In the genomic region with DNA sequence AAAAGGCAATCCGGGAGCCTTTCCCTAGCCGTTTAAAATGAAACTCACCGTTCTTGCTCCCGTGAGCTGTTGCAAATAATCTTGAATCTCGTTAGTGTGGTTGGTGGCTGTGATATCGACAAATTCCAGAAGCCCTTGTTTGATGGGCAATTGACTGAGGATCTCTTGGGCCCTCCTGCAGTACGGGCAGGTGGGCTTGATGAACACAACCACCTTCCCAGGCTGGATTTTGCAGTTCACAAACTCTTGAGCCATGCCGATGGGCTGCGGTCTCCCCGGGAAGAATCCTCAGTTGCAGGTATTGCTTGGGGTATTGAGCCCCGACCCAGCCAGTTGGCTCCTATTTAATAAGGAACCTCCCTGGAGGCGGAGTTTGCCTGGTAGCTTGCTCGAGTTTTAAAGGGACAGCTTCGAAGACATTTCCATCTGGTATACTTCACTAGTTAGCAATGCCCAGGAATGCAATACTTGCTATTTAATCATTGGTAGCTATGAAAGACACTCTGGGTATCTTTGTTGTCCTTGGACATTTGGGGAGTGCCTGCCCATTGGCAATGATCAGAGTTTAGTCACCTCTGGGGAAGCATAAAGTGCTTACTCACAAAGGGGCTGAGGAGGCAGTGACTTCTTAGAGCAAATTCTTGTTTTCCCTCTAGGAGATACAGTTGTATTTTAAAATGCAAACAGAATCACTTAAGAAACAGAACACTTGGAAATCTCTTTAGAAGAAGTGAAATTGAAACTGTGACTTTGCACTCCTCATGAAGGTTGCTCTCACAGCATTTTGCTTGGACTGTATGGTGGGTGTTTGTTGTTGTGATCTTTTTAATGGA, we compare ENCODE assay signal across 8 cellular contexts. TPM values are rescaled to one million over a fixed set of nuclear protein-coding genes. Genes with fewer than 3 reads are reported as not detected.
DNase-seq lines count a peak whose midpoint lies in the region; ATAC-seq, FAIRE-seq and TF ChIP-seq lines count a peak whose summit lies in the region.

A gene with protein sequence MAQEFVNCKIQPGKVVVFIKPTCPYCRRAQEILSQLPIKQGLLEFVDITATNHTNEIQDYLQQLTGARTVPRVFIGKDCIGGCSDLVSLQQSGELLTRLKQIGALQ (minus strand): TSS at position 319 of the 833 bp plus-strand sequence. CDS start 64 bp downstream, at position 255.

- FAIRE-seq in HepG2 (lab: Jason Lieb, UNC) = peak; percentile 51

- peak within 1 kb of the TSS; percentile 86 to 97 for H3K9ac ChIP-seq in duodenal mucosa (ENCODE audit: low read depth in 1 of 2, low read length in 2 of 2)
- peak within 1 kb of the TSS; percentile 79 for H3K9ac ChIP-seq in HepG2 (ENCODE audit: insufficient read depth, low read depth, low read length)

- POLR2A ChIA-PET in A673 (lab: Charles Lee; ENCODE audit: low non-redundant PET) = interaction anchor here (0.6 kb wide), 1 partner anchor 840 kb away, joined by 4 read pairs; a partner anchor contains a TSS
- POLR2A ChIA-PET in HepG2 (lab: Yijun Ruan, JAX) = interaction anchor here (0.9 to 6.1 kb wide), 21 partner anchors 8 to 176 kb away, joined by 3 to 130 read pairs (median 12); a partner anchor contains a TSS

- H3K9me3 Mint-ChIP-seq in stimulated activated naive B cell treated with anti-CD40 and anti-IgM and Interleukin-4, amounts not matched to agents 10 μg/mL and 1 μg/mL and 100 μg/mL, for 72 hours = no peaks in the 10 kb centered on the region

- H3K36me3 Mint-ChIP-seq in stimulated activated naive B cell treated with anti-CD40 and anti-IgM and Interleukin-4, amounts not matched to agents 10 μg/mL and 1 μg/mL and 100 μg/mL, for 72 hours = no peaks in the 10 kb centered on the region

- H3K36me3 ChIP-seq in A673 (ENCODE audit: insufficient read depth, low read length, poor library complexity, severe bottlenecking) = no peaks in the 10 kb centered on the region
- H3K36me3 ChIP-seq in duodenal mucosa (ENCODE audit: control insufficient read depth in 1 of 2, insufficient read depth in 2 of 2, low read length in 2 of 2) = peaks cover 2 to 4% of the 10 kb centered on the region in 2 donors
- peaks cover 0 to 2% of the 10 kb centered on the region in 2 experiments; a peak in 2 of 5 replicates for H3K36me3 ChIP-seq in HepG2 (replicated peaks in 1 of 2; ENCODE audit: control insufficient read depth in 1 of 2, insufficient read depth in 2 of 2, low read length in 2 of 2)

- peak within 1 kb of the TSS; percentile 49 for H2AFZ ChIP-seq in HepG2 (ENCODE audit: low read length)

- TF ChIP-seq EP300 in HepG2 (IDR thresholded peaks at IDR 0.05; ENCODE audit: low read depth in 2 of 2, low read length in 2 of 2) (no peak), HepG2 (CRISPR knock-in tag; IDR thresholded peaks at IDR 0.05; ENCODE audit: borderline replicate concordance) (no peak)

- H3K27me3 Mint-ChIP-seq in stimulated activated naive B cell treated with anti-CD40 and anti-IgM and Interleukin-4, amounts not matched to agents 10 μg/mL and 1 μg/mL and 100 μg/mL, for 72 hours = no peaks in the 10 kb centered on the region

- no peak for TF ChIP-seq RAD21 in HepG2 (CRISPR knock-in tag; IDR thresholded peaks at IDR 0.05)

- H3K27ac Mint-ChIP-seq in stimulated activated naive B cell treated with anti-CD40 and anti-IgM and Interleukin-4, amounts not matched to agents 10 μg/mL and 1 μg/mL and 100 μg/mL, for 72 hours = peak within 1 kb of the TSS; percentile 93

- H3K4me1 ChIP-seq in A673 (ENCODE audit: insufficient read depth, low read length, poor library complexity, severe bottlenecking) (peaks cover 26% of the 10 kb centered on the region), duodenal mucosa (ENCODE audit: control insufficient read depth in 1 of 2, insufficient read depth in 2 of 2, low read length in 2 of 2) (peaks cover 59 to 74% of the 10 kb centered on the region in 2 donors), HepG2 (ENCODE audit: insufficient read depth, low read length) (peaks cover 87% of the 10 kb centered on the region)

- TF ChIP-seq CTCF in A673 (conservative IDR thresholded peaks at IDR 0.05; ENCODE audit: low read depth, low read length) = no peak
- no peak for TF ChIP-seq CTCF in GM12864 (IDR thresholded peaks at IDR 0.05; ENCODE audit: low read depth, low read length, missing control alignments)
- no peak for TF ChIP-seq CTCF in WI38 (IDR thresholded peaks at IDR 0.05; ENCODE audit: low read depth, low read length)
- no peak for TF ChIP-seq CTCF in HepG2 (CRISPR knock-in tag; IDR thresholded peaks at IDR 0.05)

- peaks cover 37 to 55% of the 10 kb centered on the region in 2 donors for H3K4me1 Mint-ChIP-seq in stimulated activated naive B cell treated with anti-CD40 and anti-IgM and Interleukin-4, amounts not matched to agents 10 μg/mL and 1 μg/mL and 100 μg/mL, for 72 hours

- H3K4me3 ChIP-seq in A673 (ENCODE audit: low read depth, low read length, poor library complexity, severe bottlenecking) (peak within 1 kb of the TSS; percentile 62), GM12864 (ENCODE audit: low read depth, low read length) (peak within 1 kb of the TSS; percentile 86), WI38 (ENCODE audit: low read depth, low read length) (peak within 1 kb of the TSS; percentile 92), duodenal mucosa (ENCODE audit: low read depth in 1 of 2, low read length in 2 of 2) (peak within 1 kb of the TSS; percentile 80 to 100), HepG2 (replicated peaks in 1 of 3; ENCODE audit: insufficient read depth in 1 of 3, low read depth in 2 of 3, low read length in 3 of 3) (peak within 1 kb of the TSS; percentile 66 to 86 (median 81))

- WGBS in HepG2 (ENCODE audit: low lambda C conversion rate) = 2% methylated on average over 6 of the region's 14 CpGs

- ATAC-seq in HG02763 (IDR thresholded peaks at IDR 0.05; ENCODE audit: unreplicated experiment) = peak; percentile 47
- peak; percentile 63 for ATAC-seq in HepG2
- ATAC-seq in stimulated activated naive B cell treated with anti-CD40 and anti-IgM and Interleukin-4, amounts not matched to agents 10 μg/mL and 1 μg/mL and 100 μg/mL, for 72 hours (replicated peaks) = peak; percentile 26 to 33

- peaks cover 48% of the 10 kb centered on the region for H3K79me2 ChIP-seq in HepG2 (ENCODE audit: insufficient read depth, low read length)

- CTCF ChIA-PET in A673 (lab: Charles Lee) = interaction anchor here (0.6 to 2.2 kb wide), 4 partner anchors 12 to 42 kb away, joined by 4 to 11 read pairs (median 7); no protein-coding TSS in a partner anchor
- CTCF ChIA-PET in HepG2 (lab: Yijun Ruan, JAX; ENCODE audit: low intra/inter-chr PET ratio, low total read pairs) = interaction anchor here (0.7 kb wide), 1 partner anchor 42 kb away, joined by 3 read pairs; no protein-coding TSS in a partner anchor

- no TSS peak for BruUV-seq in A673 (replicated peaks; lab: Mats Ljungman, UMichigan)
- no TSS peak for BruUV-seq in HepG2 (replicated peaks; lab: Mats Ljungman, UMichigan)

- H3K9me3 ChIP-seq in A673 (ENCODE audit: low read depth, low read length, poor library complexity, severe bottlenecking) = no peaks in the 10 kb centered on the region
- H3K9me3 ChIP-seq in duodenal mucosa (ENCODE audit: control insufficient read depth in 1 of 2, low read length in 2 of 2) = no peaks in the 10 kb centered on the region
- H3K9me3 ChIP-seq in HepG2 (ENCODE audit: low read length) = no peaks in the 10 kb centered on the region

- DNase-seq in A673 (ENCODE audit: low spot score) (peak; percentile 84), GM12864 (ENCODE audit: low read depth) (no peak), NCI-H1436 treated with DMSO at 0.1 percent for 48 hours (lab: John Stamatoyannopoulos, UW) (peak; percentile 39), HepG2 (ENCODE audit: low spot score) (peak; percentile 65)
- DNase-seq in stimulated activated naive B cell treated with anti-CD40 and anti-IgM and Interleukin-4, amounts not matched to agents 10 μg/mL and 1 μg/mL and 100 μg/mL, for 72 hours = peak; percentile 19

- intact Hi-C loops in A673 (cut with micrococcal nuclease; ENCODE audit: unreplicated experiment) = no loop called here
- intact Hi-C loops in HepG2 (cut with micrococcal nuclease; ENCODE audit: unreplicated experiment) = loop anchor here (2.0 kb wide), 1 partner anchor 20 kb away; no protein-coding TSS in a partner anchor

- H4K20me1 ChIP-seq in HepG2 (ENCODE audit: insufficient read depth, low read length) = peaks cover 22% of the 10 kb centered on the region

- peak; percentile 82 to 95 for TF ChIP-seq POLR2A in HepG2 (IDR thresholded peaks at IDR 0.05; ENCODE audit: insufficient read depth in 1 of 2, low read depth in 2 of 2, low read length in 2 of 2)

- peak within 1 kb of the TSS; percentile 70 for H3K27ac ChIP-seq in A673 (ENCODE audit: low read depth, low read length, poor library complexity, severe bottlenecking)
- peak within 1 kb of the TSS; percentile 81 for H3K27ac ChIP-seq in duodenal mucosa (ENCODE audit: low read depth, low read length)
- peak within 1 kb of the TSS; percentile 89 for H3K27ac ChIP-seq in HepG2 (ENCODE audit: extremely low read length, insufficient read depth, low read length)

- H3K27me3 ChIP-seq in A673 (replicated peaks; ENCODE audit: insufficient read depth, low read depth, low read length, poor library complexity) = no peaks in the 10 kb centered on the region
- no peaks in the 10 kb centered on the region for H3K27me3 ChIP-seq in duodenal mucosa (ENCODE audit: control insufficient read depth in 1 of 2, insufficient read depth in 2 of 2, low read length in 2 of 2)
- no peaks in the 10 kb centered on the region; a peak in 1 of 5 replicates for H3K27me3 ChIP-seq in HepG2 (ENCODE audit: control insufficient read depth in 1 of 2, insufficient read depth in 2 of 2, low read length in 2 of 2)

- H3K4me2 ChIP-seq in HepG2 (ENCODE audit: low read depth, low read length) = peak within 1 kb of the TSS; percentile 94

- H3K4me3 Mint-ChIP-seq in stimulated activated naive B cell treated with anti-CD40 and anti-IgM and Interleukin-4, amounts not matched to agents 10 μg/mL and 1 μg/mL and 100 μg/mL, for 72 hours = peak within 1 kb of the TSS; percentile 87 to 91

- in situ Hi-C loops in HepG2 (cut with HindIII; ENCODE audit: extremely low pct_ligation_motif_present, low pct_unique_long_range_greater_than_20kb) = no loop called here

RNA-seq across cellular contexts. Expression of the gene that starts here (rescaled TPM):
- total RNA-seq in A673 (2021) = 27.3 and 28.6 TPM in 2 replicates
- 63.8 and 71.9 TPM in 2 replicates for total RNA-seq in HepG2 (2016; rRNA removed; fragmentation: Illumina TruSeq; extraction: Trizol)
- 27.6 and 30.6 TPM in 2 replicates for total RNA-seq in HepG2 (2016; cell fraction: cytosol; rRNA removed; fragmentation: Illumina TruSeq; extraction: Trizol; ENCODE audit: low read depth)
- total RNA-seq in HepG2 (2016; cell fraction: insoluble cytoplasmic fraction; rRNA removed; fragmentation: Illumina TruSeq; extraction: Trizol) = 64.8 and 79.1 TPM in 2 replicates
- total RNA-seq in HepG2 (2016; cell fraction: membrane; rRNA removed; fragmentation: Illumina TruSeq; extraction: Trizol) = 27.3 and 28.0 TPM in 2 replicates
- 27.2 and 28.1 TPM in 2 replicates for total RNA-seq in HepG2 (2016; cell fraction: nucleus; rRNA removed; fragmentation: Illumina TruSeq; extraction: Trizol)
- polyA plus RNA-seq in HepG2 (2011; rRNA removed) = 499 and 615 TPM in 2 replicates
- 393 and 503 TPM in 2 replicates for polyA plus RNA-seq in HepG2 (2011; cell fraction: cytosol; rRNA removed)
- 87.8 and 90.3 TPM in 2 replicates for polyA plus RNA-seq in HepG2 (2011; cell fraction: nucleus; rRNA removed)
- polyA plus RNA-seq in HepG2 (2012) = 244 and 269 TPM in 2 replicates
- 25.5 and 30.2 TPM in 2 replicates for polyA plus RNA-seq in HepG2 (2016; cell fraction: cytosol; fragmentation: Illumina TruSeq; extraction: Trizol; ENCODE audit: low read depth)
- 107 and 117 TPM in 2 replicates for polyA plus RNA-seq in HepG2 (2016; cell fraction: insoluble cytoplasmic fraction; fragmentation: Illumina TruSeq; extraction: Trizol; ENCODE audit: low read depth)
- 23.9 and 28.1 TPM in 2 replicates for polyA plus RNA-seq in HepG2 (2016; cell fraction: membrane; fragmentation: Illumina TruSeq; extraction: Trizol; ENCODE audit: low read depth)
- polyA plus RNA-seq in HepG2 (2016; cell fraction: nucleus; fragmentation: Illumina TruSeq; extraction: Trizol; ENCODE audit: insufficient read depth, low read depth) = 59.6 and 62.5 TPM in 2 replicates
- 44.3 and 186 TPM in 2 replicates for polyA minus RNA-seq in HepG2 (2011; rRNA and poly(A)+ RNA removed; ENCODE audit: low replicate concordance)
- 49.7 and 65.5 TPM in 2 replicates for polyA minus RNA-seq in HepG2 (2011; cell fraction: cytosol; rRNA and poly(A)+ RNA removed)
- polyA minus RNA-seq in HepG2 (2011; cell fraction: nucleus; rRNA and poly(A)+ RNA removed) = 62.3 and 93.9 TPM in 2 replicates
